24 cellular contexts compared by ENCODE assay signal in the genomic region with DNA sequence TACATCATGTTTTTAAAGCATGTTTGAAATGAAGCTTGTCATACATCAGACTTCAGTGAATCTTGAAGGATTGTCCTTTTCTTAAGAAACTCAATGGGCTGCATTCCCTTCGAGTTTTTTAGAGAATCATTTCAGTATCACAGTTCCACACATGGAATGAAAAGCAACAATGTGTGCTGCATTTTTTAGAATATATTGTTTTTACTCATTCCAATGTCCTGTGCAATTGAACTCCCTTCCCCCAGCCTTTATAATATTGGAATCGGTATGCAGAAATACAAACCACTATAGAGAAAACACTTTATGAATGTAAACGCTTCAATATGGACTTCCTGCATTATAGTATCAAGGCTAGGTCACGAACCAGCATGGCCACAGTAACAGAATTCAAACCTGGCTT.
"Had no signal": no experiment of that assay in that cellular context is flagged by ENCODE, and none has a peak within 500 bp of the region (broad histone marks: within the 10 kb centered on the region; RNA-seq: fewer than 3 reads in every experiment).

No MANE protein-coding gene starts in this region.

- H3K4me3 ChIP-seq: colonic mucosa, coronary artery, dorsolateral prefrontal cortex, esophagus muscularis mucosa, esophagus squamous epithelium, gastrocnemius medialis, gastroesophageal sphincter, heart left ventricle, heart right ventricle had no signal

- H3K36me3 ChIP-seq: colonic mucosa, esophagus muscularis mucosa, esophagus squamous epithelium, gastrocnemius medialis, gastroesophageal sphincter, heart left ventricle, heart right ventricle had no signal

- H3K27ac ChIP-seq: colonic mucosa, coronary artery, dorsolateral prefrontal cortex, epithelial cell of prostate, esophagus muscularis mucosa, esophagus squamous epithelium, foreskin keratinocyte, gastrocnemius medialis, gastroesophageal sphincter, heart left ventricle, heart right ventricle had no signal

- H3K27me3 ChIP-seq: colonic mucosa, esophagus muscularis mucosa, esophagus squamous epithelium, foreskin keratinocyte, gastrocnemius medialis, gastroesophageal sphincter had no signal

- H3K4me1 ChIP-seq: colonic mucosa, esophagus muscularis mucosa, foreskin keratinocyte, gastrocnemius medialis, gastroesophageal sphincter, heart left ventricle, heart right ventricle had no signal

- H3K9me3 ChIP-seq: colonic mucosa, esophagus muscularis mucosa, esophagus squamous epithelium, gastrocnemius medialis, gastroesophageal sphincter had no signal

- ATAC-seq: effector memory CD8-positive, alpha-beta T cell; esophagus mucosa; foreskin keratinocyte; gastrocnemius medialis; gastroesophageal sphincter; heart left ventricle; heart right ventricle had no signal

- DNase-seq: colonic mucosa; cortex of kidney; dermis blood vessel endothelial cell; dorsolateral prefrontal cortex; effector CD4-positive, alpha-beta T cell; effector CD8-positive, alpha-beta T cell; effector memory CD4-positive, alpha-beta T cell; effector memory CD8-positive, alpha-beta T cell; endodermal cell; erythroblast; esophagus squamous epithelium; foreskin fibroblast; foreskin keratinocyte; foreskin melanocyte; gastrocnemius medialis; glutamatergic neuron; head of caudate nucleus; heart left ventricle; heart right ventricle had no signal
